In the genomic region with DNA sequence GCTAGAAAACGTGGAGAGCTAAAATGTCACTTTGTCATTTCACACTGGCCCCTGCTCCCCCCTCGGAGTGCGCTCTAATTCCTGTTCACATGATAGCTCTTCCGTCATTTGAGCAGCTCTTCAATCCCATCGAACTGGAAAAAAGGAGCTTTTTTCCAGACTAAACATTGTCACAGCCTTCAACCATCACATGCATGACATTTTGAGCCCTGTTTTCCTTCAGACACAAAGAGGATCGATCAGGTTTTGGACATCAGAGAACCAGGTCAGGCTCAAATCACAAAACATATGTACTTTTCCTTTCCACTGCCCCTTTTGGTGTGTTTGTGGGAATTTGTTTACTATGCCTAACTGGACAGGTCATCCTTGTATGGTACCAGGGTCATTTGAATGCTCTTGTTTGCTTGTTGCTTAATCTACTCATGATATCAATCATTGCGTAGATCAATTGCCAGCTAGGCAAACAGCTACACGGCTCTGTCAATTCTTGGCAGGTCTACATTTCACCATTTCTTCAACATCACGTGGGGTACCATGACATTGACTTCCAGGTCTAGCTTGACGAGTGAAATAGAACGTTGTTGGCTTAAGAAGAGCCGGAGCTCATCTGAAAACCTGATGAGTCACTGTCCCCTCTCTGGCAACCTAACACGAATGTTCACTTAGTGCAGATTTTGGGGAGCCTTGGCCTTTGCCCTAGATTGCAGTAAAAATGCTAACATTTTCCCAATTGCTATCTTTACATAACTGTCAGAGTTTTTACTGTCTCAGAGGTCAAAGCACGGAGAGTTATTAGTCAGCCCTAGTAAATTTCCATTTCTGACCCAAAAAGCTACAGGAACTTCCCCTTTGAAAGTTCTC, we compare ENCODE assay signal across 11 cellular contexts.
A peak's percentile ranks its signal among the peaks of the same experiment; 100 is the strongest.
DNase-seq lines count a peak whose midpoint lies in the region; ATAC-seq lines count a peak whose summit lies in the region.
"Had no signal": no experiment of that assay in that cellular context is flagged by ENCODE, and none has a peak within 500 bp of the region (broad histone marks: within the 10 kb centered on the region; RNA-seq: fewer than 3 reads in every experiment).

No MANE protein-coding gene starts in this region.

- H3K27ac Mint-ChIP-seq in activated T-helper 17 cell treated with anti-CD3 and anti-CD28 coated beads, Interleukin-2, amount 50 U/mL, for 72 hours, result peak overlapping the region; percentile 64

- ATAC-seq in GM18867 (IDR thresholded peaks at IDR 0.05; ENCODE audit: unreplicated experiment) (peak; percentile 40), HG02885 (IDR thresholded peaks at IDR 0.05; ENCODE audit: poor library complexity, unreplicated experiment) (peak; percentile 51), HG02763 (IDR thresholded peaks at IDR 0.05; ENCODE audit: unreplicated experiment) (no peak)
- peak; percentile 70 for ATAC-seq in activated T-helper 17 cell treated with anti-CD3 and anti-CD28 coated beads, Interleukin-2, amount 50 U/mL, for 72 hours (replicated peaks)

- peak; percentile 37 for DNase-seq in retina
- no peak for DNase-seq in UCSD-AML1 (lab: John Stamatoyannopoulos, UW; ENCODE audit: unreplicated experiment)
- no peak for DNase-seq in NCI-H2196 (lab: John Stamatoyannopoulos, UW; ENCODE audit: unreplicated experiment)
- DNase-seq: activated CD8-positive, alpha-beta memory T cell treated with anti-CD3 and anti-CD28 coated beads, Interleukin-2, amount 50 U/mL, for 4 hours; caudate nucleus; NCI-H1105 treated with DMSO at 0.1 percent for 48 hours; stimulated activated CD4-positive, alpha-beta T cell treated with anti-CD3 and anti-CD28 coated beads, Interleukin-12 subunit alpha, Interleukin-12 subunit beta, amount 100 ng/mL, for 4 hours had no signal

- no peaks in the 10 kb centered on the region for H3K9me3 Mint-ChIP-seq in activated T-helper 17 cell treated with anti-CD3 and anti-CD28 coated beads, Interleukin-2, amount 50 U/mL, for 72 hours

- H3K27me3 Mint-ChIP-seq in activated T-helper 17 cell treated with anti-CD3 and anti-CD28 coated beads, Interleukin-2, amount 50 U/mL, for 72 hours, result no peaks in the 10 kb centered on the region

- peaks cover 15% of the 10 kb centered on the region for H3K4me1 Mint-ChIP-seq in activated T-helper 17 cell treated with anti-CD3 and anti-CD28 coated beads, Interleukin-2, amount 50 U/mL, for 72 hours

- H3K36me3 Mint-ChIP-seq in activated T-helper 17 cell treated with anti-CD3 and anti-CD28 coated beads, Interleukin-2, amount 50 U/mL, for 72 hours (ENCODE audit: low read depth), result no peaks in the 10 kb centered on the region

- H3K4me3 Mint-ChIP-seq in activated T-helper 17 cell treated with anti-CD3 and anti-CD28 coated beads, Interleukin-2, amount 50 U/mL, for 72 hours, result peak overlapping the region; percentile 40
